27 cellular contexts compared by ENCODE assay signal in genomic region chr13:29511439-29511814, GRCh38.
DNase-seq lines count a peak whose midpoint lies in the region; ATAC-seq, FAIRE-seq and TF ChIP-seq lines count a peak whose summit lies in the region.
"Had no signal": no experiment of that assay in that cellular context is flagged by ENCODE, and none has a peak within 500 bp of the region (broad histone marks: within the 10 kb centered on the region; RNA-seq: fewer than 3 reads in every experiment).

No MANE protein-coding gene starts in this region.

- H3K36me3 ChIP-seq in HepG2 (replicated peaks in 1 of 2; ENCODE audit: control insufficient read depth in 1 of 2, insufficient read depth in 2 of 2, low read length in 2 of 2), result peaks cover 23 to 40% of the 10 kb centered on the region in 2 experiments; a peak in 4 of 5 replicates
- no peaks in the 10 kb centered on the region for H3K36me3 ChIP-seq in right lobe of liver
- H3K36me3 ChIP-seq in osteoblast (ENCODE audit: insufficient read depth, low read length), result peaks cover 33% of the 10 kb centered on the region
- H3K36me3 ChIP-seq: colonic mucosa had no signal

- no peak overlapping the region for H3K4me3 Mint-ChIP-seq in activated T-helper 1 cell treated with anti-CD3 and anti-CD28 coated beads, Interleukin-12 subunit alpha, Interleukin-12 subunit beta, Interleukin-2, Interleukin-4 antibody, amounts not matched to agents 30 ng/mL and 10 ng/mL and 1 ng/mL, durations not matched to agents 14 hours and 24 hours and 36 hours
- H3K4me3 Mint-ChIP-seq: natural killer cell treated with Interleukin-12 subunit alpha and Interleukin-12 subunit beta and Interleukin-15 and Interleukin-18, amount 100 ng/mL, for 72 hours; T-helper 1 cell treated with Interleukin-12 subunit alpha and Interleukin-12 subunit beta and Interleukin-4 antibody, amounts not matched to agents 30 μg/mL and 1 μg/mL, for 36 hours had no signal

- no peak for TF ChIP-seq POLR2A in HepG2 (IDR thresholded peaks at IDR 0.05; ENCODE audit: insufficient read depth in 1 of 2, low read depth in 2 of 2, low read length in 2 of 2)
- TF ChIP-seq POLR2A in right lobe of liver (IDR thresholded peaks at IDR 0.05), result no peak
- TF ChIP-seq POLR2A in GM12892 (IDR thresholded peaks at IDR 0.05; ENCODE audit: low read depth, low read length), result no peak

- H3K9me3 ChIP-seq in HepG2 (ENCODE audit: low read length), result no peaks in the 10 kb centered on the region
- H3K9me3 ChIP-seq in right lobe of liver, result no peaks in the 10 kb centered on the region
- H3K9me3 ChIP-seq in osteoblast (ENCODE audit: low read depth, low read length), result no peaks in the 10 kb centered on the region
- H3K9me3 ChIP-seq: colonic mucosa, SK-N-SH, testis had no signal

- ATAC-seq in HepG2 (no peak), right lobe of liver (no peak), HG03280 (IDR thresholded peaks at IDR 0.05; ENCODE audit: unreplicated experiment) (no peak)
- ATAC-seq: left colon; natural killer cell treated with Interleukin-12 subunit alpha and Interleukin-12 subunit beta and Interleukin-15 and Interleukin-18, amount 100 ng/mL, for 72 hours; Right ventricle myocardium inferior had no signal

- H3K4me1 Mint-ChIP-seq in activated T-helper 1 cell treated with anti-CD3 and anti-CD28 coated beads, Interleukin-12 subunit alpha, Interleukin-12 subunit beta, Interleukin-2, Interleukin-4 antibody, amounts not matched to agents 30 ng/mL and 10 ng/mL and 1 ng/mL, durations not matched to agents 14 hours and 24 hours and 36 hours (ENCODE audit: low read depth), result no peaks in the 10 kb centered on the region

- no peaks in the 10 kb centered on the region for H3K27me3 ChIP-seq in HepG2 (ENCODE audit: control insufficient read depth in 1 of 2, insufficient read depth in 2 of 2, low read length in 2 of 2)
- H3K27me3 ChIP-seq in right lobe of liver, result no peaks in the 10 kb centered on the region
- H3K27me3 ChIP-seq in osteoblast (ENCODE audit: insufficient read depth, low read length), result no peaks in the 10 kb centered on the region
- H3K27me3 ChIP-seq: cardiac muscle cell, colonic mucosa, testis had no signal

- intact Hi-C loops in HepG2 (cut with micrococcal nuclease; ENCODE audit: unreplicated experiment), result no loop called here
- intact Hi-C loops in right lobe of liver (cut with DNase I), result no loop called here
- intact Hi-C loops in activated T-helper 1 cell treated with anti-CD3 and anti-CD28 coated beads, Interleukin-12 subunit alpha, Interleukin-12 subunit beta, Interleukin-2, Interleukin-4 antibody, amounts not matched to agents 30 ng/mL and 10 ng/mL and 1 ng/mL, durations not matched to agents 14 hours and 24 hours and 36 hours (cut with micrococcal nuclease), result no loop called here

- no peak for DNase-seq in HepG2 (ENCODE audit: low spot score)
- DNase-seq in right lobe of liver, result no peak
- no peak for DNase-seq in activated T-helper 1 cell treated with anti-CD3 and anti-CD28 coated beads, Interleukin-12 subunit alpha, Interleukin-12 subunit beta, Interleukin-2, Interleukin-4 antibody, amounts not matched to agents 30 ng/mL and 10 ng/mL and 1 ng/mL, durations not matched to agents 14 hours and 24 hours and 36 hours (ENCODE audit: low spot score)
- DNase-seq in osteoblast (ENCODE audit: insufficient read length, low spot score, missing footprints), result no peak
- no peak for DNase-seq in RKO (ENCODE audit: low spot score)
- DNase-seq in GM12892 (ENCODE audit: insufficient read length), result no peak
- DNase-seq: activated naive CD4-positive, alpha-beta T cell treated with anti-CD3 and anti-CD28 coated beads, Interleukin-2, amount 50 U/mL, for 16 hours; aorta; colonic mucosa; DMS79; effector memory CD4-positive, alpha-beta T cell; left colon; mammary epithelial cell; NCI-H1048; NCI-H1694 treated with DMSO at 0.1 percent for 48 hours; NCI-H2171; NCI-H510A; SK-N-SH; stimulated activated naive CD4-positive, alpha-beta T cell; testis had no signal

- no peaks in the 10 kb centered on the region for H3K79me2 ChIP-seq in HepG2 (ENCODE audit: insufficient read depth, low read length)
- peaks cover 6% of the 10 kb centered on the region for H3K79me2 ChIP-seq in osteoblast (ENCODE audit: insufficient read depth, low read length)

- H3K27ac ChIP-seq in HepG2 (ENCODE audit: extremely low read length, insufficient read depth, low read length), result no peak overlapping the region
- no peak overlapping the region for H3K27ac ChIP-seq in right lobe of liver
- peak overlapping the region; percentile 79 for H3K27ac ChIP-seq in osteoblast (ENCODE audit: low read depth, low read length)
- H3K27ac ChIP-seq: cardiac muscle cell, colonic mucosa, testis had no signal

- FAIRE-seq in HepG2 (lab: Jason Lieb, UNC) (no peak), GM12892 (lab: Jason Lieb, UNC) (no peak)
- FAIRE-seq: G401.6, TTC549 had no signal

- H3K4me1 ChIP-seq in HepG2 (ENCODE audit: insufficient read depth, low read length), result peaks cover 11% of the 10 kb centered on the region
- no peaks in the 10 kb centered on the region for H3K4me1 ChIP-seq in right lobe of liver
- peaks cover 41% of the 10 kb centered on the region for H3K4me1 ChIP-seq in osteoblast (ENCODE audit: insufficient read depth, low read length)

- TF ChIP-seq CTCF in HepG2 (CRISPR knock-in tag; IDR thresholded peaks at IDR 0.05) (no peak), right lobe of liver (IDR thresholded peaks at IDR 0.05) (no peak), osteoblast (IDR thresholded peaks at IDR 0.05; ENCODE audit: extremely low read depth, low read depth, low read length) (no peak)

- H3K9ac ChIP-seq in HepG2 (ENCODE audit: insufficient read depth, low read depth, low read length), result no peak overlapping the region
- H3K9ac ChIP-seq: SK-N-SH had no signal

- H3K9me3 Mint-ChIP-seq in activated T-helper 1 cell treated with anti-CD3 and anti-CD28 coated beads, Interleukin-12 subunit alpha, Interleukin-12 subunit beta, Interleukin-2, Interleukin-4 antibody, amounts not matched to agents 30 ng/mL and 10 ng/mL and 1 ng/mL, durations not matched to agents 14 hours and 24 hours and 36 hours, result no peaks in the 10 kb centered on the region
- H3K9me3 Mint-ChIP-seq: natural killer cell treated with Interleukin-12 subunit alpha and Interleukin-12 subunit beta and Interleukin-15 and Interleukin-18, amount 100 ng/mL, for 72 hours; T-helper 1 cell treated with Interleukin-12 subunit alpha and Interleukin-12 subunit beta and Interleukin-4 antibody, amounts not matched to agents 30 μg/mL and 1 μg/mL, for 36 hours had no signal

- H3K27me3 Mint-ChIP-seq in activated T-helper 1 cell treated with anti-CD3 and anti-CD28 coated beads, Interleukin-12 subunit alpha, Interleukin-12 subunit beta, Interleukin-2, Interleukin-4 antibody, amounts not matched to agents 30 ng/mL and 10 ng/mL and 1 ng/mL, durations not matched to agents 14 hours and 24 hours and 36 hours (ENCODE audit: insufficient read depth), result no peaks in the 10 kb centered on the region
- H3K27me3 Mint-ChIP-seq: natural killer cell treated with Interleukin-12 subunit alpha and Interleukin-12 subunit beta and Interleukin-15 and Interleukin-18, amount 100 ng/mL, for 72 hours had no signal

- TF ChIP-seq EP300 in HepG2 (IDR thresholded peaks at IDR 0.05; ENCODE audit: low read depth in 2 of 2, low read length in 2 of 2) (no peak), HepG2 (CRISPR knock-in tag; IDR thresholded peaks at IDR 0.05; ENCODE audit: borderline replicate concordance) (no peak)

- in situ Hi-C loops in HepG2 (cut with HindIII; ENCODE audit: extremely low pct_ligation_motif_present, low pct_unique_long_range_greater_than_20kb), result no loop called here

- H2AFZ ChIP-seq in HepG2 (ENCODE audit: low read length) (no peak overlapping the region), osteoblast (ENCODE audit: low read length) (no peak overlapping the region)

- H3K36me3 Mint-ChIP-seq in activated T-helper 1 cell treated with anti-CD3 and anti-CD28 coated beads, Interleukin-12 subunit alpha, Interleukin-12 subunit beta, Interleukin-2, Interleukin-4 antibody, amounts not matched to agents 30 ng/mL and 10 ng/mL and 1 ng/mL, durations not matched to agents 14 hours and 24 hours and 36 hours (ENCODE audit: low read depth), result peaks cover 20% of the 10 kb centered on the region
- H3K36me3 Mint-ChIP-seq: natural killer cell treated with Interleukin-12 subunit alpha and Interleukin-12 subunit beta and Interleukin-15 and Interleukin-18, amount 100 ng/mL, for 72 hours had no signal

- no TSS peak for BruUV-seq in HepG2 (replicated peaks; lab: Mats Ljungman, UMichigan)

- WGBS in HepG2 (ENCODE audit: low lambda C conversion rate), result 98% methylated on average over 4 of the region's 6 CpGs
- 80% methylated on average over 1 of the region's 6 CpGs for WGBS in right lobe of liver (ENCODE audit: insufficient coverage, low coverage, low lambda C conversion rate, missing lambda C conversion rate)

- CTCF ChIA-PET in HepG2 (lab: Yijun Ruan, JAX; ENCODE audit: low intra/inter-chr PET ratio, low total read pairs), result no interaction called here

- H3K4me3 ChIP-seq in HepG2 (replicated peaks in 1 of 3; ENCODE audit: insufficient read depth in 1 of 3, low read depth in 2 of 3, low read length in 3 of 3) (no peak overlapping the region), right lobe of liver (no peak overlapping the region), osteoblast (ENCODE audit: insufficient read depth, low read length) (no peak overlapping the region)
- H3K4me3 ChIP-seq: cardiac muscle cell, colonic mucosa, testis had no signal

- H3K27ac Mint-ChIP-seq in activated T-helper 1 cell treated with anti-CD3 and anti-CD28 coated beads, Interleukin-12 subunit alpha, Interleukin-12 subunit beta, Interleukin-2, Interleukin-4 antibody, amounts not matched to agents 30 ng/mL and 10 ng/mL and 1 ng/mL, durations not matched to agents 14 hours and 24 hours and 36 hours, result peak overlapping the region; percentile 75
- H3K27ac Mint-ChIP-seq: T-helper 1 cell treated with Interleukin-12 subunit alpha and Interleukin-12 subunit beta and Interleukin-4 antibody, amounts not matched to agents 30 μg/mL and 1 μg/mL, for 36 hours had no signal

- no peak for TF ChIP-seq RAD21 in HepG2 (CRISPR knock-in tag; IDR thresholded peaks at IDR 0.05)

- POLR2A ChIA-PET in HepG2 (lab: Yijun Ruan, JAX), result no interaction called here

- H3K4me2 ChIP-seq in HepG2 (ENCODE audit: low read depth, low read length), result no peak overlapping the region
- H3K4me2 ChIP-seq in osteoblast (ENCODE audit: insufficient read depth, low read length), result no peak overlapping the region
- H3K4me2 ChIP-seq: SK-N-SH had no signal

- H4K20me1 ChIP-seq in HepG2 (ENCODE audit: insufficient read depth, low read length), result peaks cover 7% of the 10 kb centered on the region; the same call in 1 of the 2 replicates
- H4K20me1 ChIP-seq in osteoblast (ENCODE audit: insufficient read depth, low read length), result peaks cover 4% of the 10 kb centered on the region

TF ChIP-seq in HepG2, 621 proteins besides CTCF, POLR2A, EP300 and RAD21:
- TF ChIP-seq RBM22 (optimal IDR thresholded peaks at IDR 0.05; ENCODE audit: low read length) (peak; percentile 2), ZNF749 (CRISPR knock-in tag; IDR thresholded peaks at IDR 0.05; ENCODE audit: borderline replicate concordance) (no peak)
